8 cellular contexts compared by ENCODE assay signal in genomic region chr6:20688710-20689500, GRCh38.
DNase-seq lines count a peak whose midpoint lies in the region; ATAC-seq and TF ChIP-seq lines count a peak whose summit lies in the region.

No MANE protein-coding gene starts in this region.

- no peaks in the 10 kb centered on the region for H3K27me3 ChIP-seq in fibroblast of lung (ENCODE audit: control insufficient read depth, insufficient read depth, low read length)

- no peaks in the 10 kb centered on the region for H3K27me3 Mint-ChIP-seq in activated CD4-positive, alpha-beta T cell treated with anti-CD3 and anti-CD28 coated beads, Interleukin-2, amount 10 ng/mL, durations not matched to agents 24 days and 14 days

- no peak overlapping the region for H3K4me2 ChIP-seq in fibroblast of lung (ENCODE audit: extremely low read depth, insufficient read depth, low read length)

- H3K36me3 Mint-ChIP-seq in activated CD4-positive, alpha-beta T cell treated with anti-CD3 and anti-CD28 coated beads, Interleukin-2, amount 10 ng/mL, durations not matched to agents 24 days and 14 days (ENCODE audit: low read depth) = peaks cover 2% of the 10 kb centered on the region

- TF ChIP-seq CTCF in fibroblast of lung (conservative IDR thresholded peaks at IDR 0.05 in 1 of 2, IDR thresholded peaks at IDR 0.05 in 1 of 2; ENCODE audit: low read depth in 1 of 2, low read length in 2 of 2) = no peak

- no peaks in the 10 kb centered on the region for H4K20me1 ChIP-seq in fibroblast of lung (ENCODE audit: control insufficient read depth, extremely low read depth, insufficient read depth, low read length)

- H3K9me3 ChIP-seq in fibroblast of lung (ENCODE audit: control insufficient read depth, insufficient read depth, low read depth, low read length) = no peaks in the 10 kb centered on the region

- H3K4me3 Mint-ChIP-seq in activated CD4-positive, alpha-beta T cell treated with anti-CD3 and anti-CD28 coated beads, Interleukin-2, amount 10 ng/mL, durations not matched to agents 24 days and 14 days = peak overlapping the region; percentile 39

- H3K9ac ChIP-seq in fibroblast of lung (ENCODE audit: insufficient read depth, low read length) = no peak overlapping the region

- no peak overlapping the region for H2AFZ ChIP-seq in fibroblast of lung (ENCODE audit: low read length)

- no peak overlapping the region for H3K27ac ChIP-seq in fibroblast of lung (ENCODE audit: insufficient read depth, low read length)

- DNase-seq in activated CD4-positive, alpha-beta T cell treated with anti-CD3 and anti-CD28 coated beads, Interleukin-2, amount 10 ng/mL, durations not matched to agents 24 days and 14 days = no peak
- DNase-seq in activated CD4-positive, alpha-beta T cell treated with anti-CD3 and anti-CD28 coated beads for 4 hours = no peak
- peak; percentile 39 for DNase-seq in NCI-H345 (lab: John Stamatoyannopoulos, UW)
- peak; percentile 63 to 66 for DNase-seq in fibroblast of lung (ENCODE audit: low read depth in 2 of 2)
- DNase-seq in stimulated activated CD4-positive, alpha-beta T cell treated with anti-CD3 and anti-CD28 coated beads, Interleukin-2, amount 100 ng/mL, for 24 hours = no peak
- no peak for DNase-seq in Kasumi-1 (lab: John Stamatoyannopoulos, UW)
- no peak for DNase-seq in NK-92 (lab: John Stamatoyannopoulos, UW; ENCODE audit: unreplicated experiment)

- H3K36me3 ChIP-seq in fibroblast of lung (ENCODE audit: control insufficient read depth, insufficient read depth, low read length) = no peaks in the 10 kb centered on the region

- peak; percentile 96 for ATAC-seq in HG02798 (IDR thresholded peaks at IDR 0.05; ENCODE audit: poor library complexity, unreplicated experiment)

- H3K79me2 ChIP-seq in fibroblast of lung (ENCODE audit: control insufficient read depth, insufficient read depth, low read length) = no peaks in the 10 kb centered on the region

- peaks cover 20% of the 10 kb centered on the region for H3K4me1 Mint-ChIP-seq in activated CD4-positive, alpha-beta T cell treated with anti-CD3 and anti-CD28 coated beads, Interleukin-2, amount 10 ng/mL, durations not matched to agents 24 days and 14 days

- no peaks in the 10 kb centered on the region for H3K4me1 ChIP-seq in fibroblast of lung (ENCODE audit: control insufficient read depth, extremely low read depth, insufficient read depth, low read length)

- peaks cover 3% of the 10 kb centered on the region for H3K9me3 Mint-ChIP-seq in activated CD4-positive, alpha-beta T cell treated with anti-CD3 and anti-CD28 coated beads, Interleukin-2, amount 10 ng/mL, durations not matched to agents 24 days and 14 days

- no peak overlapping the region for H3K4me3 ChIP-seq in fibroblast of lung (replicated peaks in 1 of 4; ENCODE audit: control extremely low read depth in 1 of 4, insufficient read depth in 1 of 4, low read depth in 3 of 4, low read length in 4 of 4)

- H3K27ac Mint-ChIP-seq in activated CD4-positive, alpha-beta T cell treated with anti-CD3 and anti-CD28 coated beads, Interleukin-2, amount 10 ng/mL, durations not matched to agents 24 days and 14 days = peak overlapping the region; percentile 31

- intact Hi-C loops in activated CD4-positive, alpha-beta T cell treated with anti-CD3 and anti-CD28 coated beads, Interleukin-2, amount 10 ng/mL, durations not matched to agents 24 days and 14 days (cut with micrococcal nuclease) = loop anchor here (10.0 kb wide), 1 partner anchor 156 kb away; no protein-coding TSS in a partner anchor

Comparison
In these comparisons a context has a peak if more than half of its experiments do, and no peak if none do; other contexts are left out.
1. DNase-seq: peak in NCI-H345 (single experiment) and fibroblast of lung (2 of 2); none in activated CD4-positive, alpha-beta T cell treated with anti-CD3 and anti-CD28 coated beads, Interleukin-2, amount 10 ng/mL, durations not matched to agents 24 days and 14 days (single experiment), activated CD4-positive, alpha-beta T cell treated with anti-CD3 and anti-CD28 coated beads for 4 hours (0 of 2), stimulated activated CD4-positive, alpha-beta T cell treated with anti-CD3 and anti-CD28 coated beads, Interleukin-2, amount 100 ng/mL, for 24 hours (0 of 2), Kasumi-1 (0 of 2) and NK-92 (single experiment).